ENCODE assay signal across 8 cellular contexts in the genomic region with DNA sequence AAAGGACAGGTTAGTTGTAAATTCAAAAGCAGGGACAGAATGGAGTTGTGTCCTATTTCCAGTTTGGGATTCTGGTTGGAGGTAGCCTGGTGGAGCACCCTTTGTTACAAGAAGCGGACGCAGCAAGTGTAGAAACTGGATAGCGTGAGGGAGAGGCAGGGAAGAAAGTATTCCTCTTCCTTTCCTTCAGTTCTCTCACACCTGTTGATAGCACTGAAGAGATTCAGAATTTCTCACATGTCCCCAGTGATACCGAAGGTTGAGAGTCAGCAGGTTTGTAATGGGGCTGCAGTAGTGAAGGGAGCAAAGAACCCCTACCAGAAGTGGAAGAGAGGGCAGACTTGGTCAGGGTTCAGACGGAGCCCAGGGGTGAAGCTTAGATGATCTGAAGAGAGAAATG.
"Had no signal": no experiment of that assay in that cellular context is flagged by ENCODE, and none has a peak within 500 bp of the region (broad histone marks: within the 10 kb centered on the region; RNA-seq: fewer than 3 reads in every experiment).

No MANE protein-coding gene starts in this region.

- H3K27ac Mint-ChIP-seq: GM23338, H9, HFFc6 had no signal

- H3K9me3 Mint-ChIP-seq: GM23338, H9, HFFc6 had no signal

- ATAC-seq: GM23338, HepG2, K562 had no signal

- H2AFZ ChIP-seq: GM23338 had no signal

- H3K4me3 Mint-ChIP-seq: GM23338, H9, HFFc6 had no signal

- DNase-seq: H9, HCEC 1CT, HFFc6, KG1 had no signal

- H3K4me2 ChIP-seq: GM23338 had no signal

- H3K4me3 ChIP-seq: GM23338, K562 had no signal

- H3K27ac ChIP-seq: HL-60 had no signal
